Comparison of ENCODE assay signal across 19 cellular contexts in the genomic region with DNA sequence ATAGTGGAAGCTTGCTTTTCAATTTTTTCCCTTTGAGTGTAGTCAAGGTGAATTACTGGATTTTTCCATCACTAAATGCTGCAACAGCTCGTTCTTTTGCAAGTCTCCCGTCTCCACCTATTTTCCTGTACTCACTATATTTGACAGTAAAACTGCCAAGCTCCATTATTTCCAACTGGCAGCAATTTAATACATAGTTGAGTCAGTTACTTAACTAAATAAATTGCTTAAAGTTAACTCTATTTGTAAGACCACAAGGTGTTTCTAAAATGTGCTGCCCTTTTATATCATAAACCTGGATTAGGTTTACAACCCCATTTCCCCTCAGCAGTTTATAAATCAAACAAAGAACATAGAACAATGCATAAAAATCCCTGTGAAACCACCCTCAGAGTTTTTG.
"Had no signal": no experiment of that assay in that cellular context is flagged by ENCODE, and none has a peak within 500 bp of the region (broad histone marks: within the 10 kb centered on the region; RNA-seq: fewer than 3 reads in every experiment).

No MANE protein-coding gene starts in this region.

- H3K4me1 ChIP-seq: pancreas, upper lobe of left lung had no signal

- H3K27me3 ChIP-seq: ascending aorta, neutrophil, pancreas, upper lobe of left lung had no signal

- H3K27ac ChIP-seq: ascending aorta, neutrophil, pancreas, thoracic aorta, upper lobe of left lung had no signal

- H3K36me3 Mint-ChIP-seq: activated naive CD4-positive, alpha-beta T cell treated with anti-CD3 and anti-CD28 coated beads, Interleukin-2, amount 50 U/mL, for 24 hours; naive thymus-derived CD4-positive, alpha-beta T cell; stimulated activated effector memory CD8-positive, alpha-beta T cell treated with anti-CD3 and anti-CD28 coated beads, Interleukin-12 subunit alpha, Interleukin-12 subunit beta, amount 100 ng/mL, for 72 hours had no signal

- H3K4me1 Mint-ChIP-seq: activated naive CD4-positive, alpha-beta T cell treated with anti-CD3 and anti-CD28 coated beads, Interleukin-2, amount 50 U/mL, for 24 hours; naive thymus-derived CD4-positive, alpha-beta T cell; stimulated activated effector memory CD8-positive, alpha-beta T cell treated with anti-CD3 and anti-CD28 coated beads, Interleukin-12 subunit alpha, Interleukin-12 subunit beta, amount 100 ng/mL, for 72 hours had no signal

- ATAC-seq: activated CD4-positive, CD25-positive, alpha-beta regulatory T cell treated with anti-CD3 and anti-CD28 coated beads, Interleukin-2, amount 50 U/mL, for 24 hours; esophagus mucosa; naive thymus-derived CD4-positive, alpha-beta T cell; sciatic nerve; stimulated activated effector memory CD8-positive, alpha-beta T cell treated with anti-CD3 and anti-CD28 coated beads, Interleukin-12 subunit alpha, Interleukin-12 subunit beta, amount 100 ng/mL, for 72 hours had no signal

- H3K9me3 Mint-ChIP-seq: activated naive CD4-positive, alpha-beta T cell treated with anti-CD3 and anti-CD28 coated beads, Interleukin-2, amount 50 U/mL, for 24 hours; naive thymus-derived CD4-positive, alpha-beta T cell; stimulated activated effector memory CD8-positive, alpha-beta T cell treated with anti-CD3 and anti-CD28 coated beads, Interleukin-12 subunit alpha, Interleukin-12 subunit beta, amount 100 ng/mL, for 72 hours had no signal

- H3K4me3 Mint-ChIP-seq: activated naive CD4-positive, alpha-beta T cell treated with anti-CD3 and anti-CD28 coated beads, Interleukin-2, amount 50 U/mL, for 24 hours; naive thymus-derived CD4-positive, alpha-beta T cell; stimulated activated effector memory CD8-positive, alpha-beta T cell treated with anti-CD3 and anti-CD28 coated beads, Interleukin-12 subunit alpha, Interleukin-12 subunit beta, amount 100 ng/mL, for 72 hours had no signal

- H3K36me3 ChIP-seq: ascending aorta, neutrophil, pancreas, thoracic aorta, upper lobe of left lung had no signal

- H3K9me3 ChIP-seq: ascending aorta, neutrophil, pancreas, thoracic aorta, upper lobe of left lung had no signal

- H3K4me3 ChIP-seq: ascending aorta, pancreas, smooth muscle cell, thoracic aorta, upper lobe of left lung had no signal

- DNase-seq: activated CD4-positive, alpha-beta T cell treated with anti-CD3 and anti-CD28 coated beads, Interleukin-2, amount 50 U/mL, for 1 hour; activated gamma-delta T cell; cerebellar nuclear complex; effector CD4-positive, alpha-beta T cell; mesenchymal stem cell; naive thymus-derived CD4-positive, alpha-beta T cell; pancreas; stimulated activated CD4-positive, alpha-beta T cell treated with anti-CD3 and anti-CD28 coated beads, Interleukin-4, amount 100 ng/mL, for 24 hours; T-helper 9 cell; upper lobe of left lung had no signal

- H3K27ac Mint-ChIP-seq: activated naive CD4-positive, alpha-beta T cell treated with anti-CD3 and anti-CD28 coated beads, Interleukin-2, amount 50 U/mL, for 24 hours; naive thymus-derived CD4-positive, alpha-beta T cell; stimulated activated effector memory CD8-positive, alpha-beta T cell treated with anti-CD3 and anti-CD28 coated beads, Interleukin-12 subunit alpha, Interleukin-12 subunit beta, amount 100 ng/mL, for 72 hours had no signal
